Comparison of ENCODE assay signal across 20 cellular contexts in the genomic region with DNA sequence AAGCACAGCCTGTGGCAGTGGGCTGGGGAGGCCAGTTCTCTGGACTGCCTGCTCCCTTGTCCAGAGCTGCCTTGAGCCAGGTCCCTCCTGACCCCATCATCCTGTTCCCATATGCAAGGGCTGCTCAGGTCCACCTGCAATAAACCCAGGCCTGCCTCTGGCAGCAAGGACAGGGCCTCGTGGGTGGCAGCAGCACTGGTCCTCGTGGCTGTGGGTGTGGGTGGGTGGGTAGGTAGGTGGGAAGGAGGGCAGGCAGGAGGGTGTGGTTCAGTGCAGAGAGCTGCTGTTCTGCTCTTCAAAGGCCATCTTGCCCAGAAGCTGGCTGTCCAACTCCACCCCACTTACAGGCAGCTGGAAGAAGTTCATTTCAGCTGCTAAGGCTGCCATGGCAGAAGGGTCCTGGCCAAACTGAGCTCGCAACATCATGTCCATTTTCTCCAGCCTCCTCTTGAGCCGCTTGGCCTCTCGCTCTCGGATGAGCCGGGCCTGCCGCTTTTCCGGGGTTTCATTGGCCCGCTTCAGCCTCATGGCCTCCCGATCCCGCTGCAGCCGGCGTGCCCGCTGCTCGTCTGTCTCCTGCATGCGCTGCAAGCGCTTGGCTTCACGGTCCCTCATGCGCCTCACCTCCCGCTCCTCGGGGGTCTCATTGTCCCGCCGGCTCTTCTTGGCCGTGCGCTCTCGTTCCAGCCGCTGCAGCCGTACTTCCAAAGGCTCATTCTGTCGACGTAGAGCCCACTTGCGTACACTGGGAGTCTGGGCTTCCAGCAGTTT.
"Had no signal": no experiment of that assay in that cellular context is flagged by ENCODE, and none has a peak within 500 bp of the region (broad histone marks: within the 10 kb centered on the region; RNA-seq: fewer than 3 reads in every experiment).

No MANE protein-coding gene starts in this region.

- H3K27ac ChIP-seq: colonic mucosa, foreskin keratinocyte, lower lobe of right lung, neural progenitor cell, SJCRH30, suprapubic skin, upper lobe of right lung had no signal

- H3K27me3 ChIP-seq: cardiac muscle cell, colonic mucosa, foreskin keratinocyte, neural progenitor cell, pancreas, SJCRH30, suprapubic skin, upper lobe of right lung had no signal

- H3K9me3 Mint-ChIP-seq: activated CD4-positive, alpha-beta T cell treated with anti-CD3 and anti-CD28 coated beads, Interleukin-2, amount 10 ng/mL, durations not matched to agents 24 days and 14 days; activated T-helper 2 cell treated with anti-CD3 and anti-CD28 coated beads, Interferon-gamma antibody, Interleukin-2, Interleukin-4, amounts not matched to agents 10 μg/mL and 5 μg/mL and 100 μg/mL, durations not matched to agents 14 hours and 24 hours and 36 hours; immature natural killer cell; neural progenitor cell; stimulated activated naive CD8-positive, alpha-beta T cell treated with anti-CD3 and anti-CD28 coated beads, Interleukin-15, Interleukin-2, amounts not matched to agents 100 ng/mL and 50 ng/mL, for 24 hours had no signal

- H3K4me1 Mint-ChIP-seq: neural progenitor cell had no signal

- H3K4me3 ChIP-seq: cardiac muscle cell, colonic mucosa, lower lobe of right lung, neural progenitor cell, pancreas, SJCRH30, suprapubic skin, upper lobe of right lung had no signal

- H3K27ac Mint-ChIP-seq: activated CD4-positive, alpha-beta T cell treated with anti-CD3 and anti-CD28 coated beads, Interleukin-2, amount 10 ng/mL, durations not matched to agents 24 days and 14 days; activated T-helper 2 cell treated with anti-CD3 and anti-CD28 coated beads, Interferon-gamma antibody, Interleukin-2, Interleukin-4, amounts not matched to agents 10 μg/mL and 5 μg/mL and 100 μg/mL, durations not matched to agents 14 hours and 24 hours and 36 hours; neural progenitor cell; stimulated activated naive CD8-positive, alpha-beta T cell treated with anti-CD3 and anti-CD28 coated beads, Interleukin-15, Interleukin-2, amounts not matched to agents 100 ng/mL and 50 ng/mL, for 24 hours had no signal

- H3K4me3 Mint-ChIP-seq: activated CD4-positive, alpha-beta T cell treated with anti-CD3 and anti-CD28 coated beads, Interleukin-2, amount 10 ng/mL, durations not matched to agents 24 days and 14 days; immature natural killer cell; neural progenitor cell; stimulated activated naive CD8-positive, alpha-beta T cell treated with anti-CD3 and anti-CD28 coated beads, Interleukin-15, Interleukin-2, amounts not matched to agents 100 ng/mL and 50 ng/mL, for 24 hours had no signal

- ATAC-seq: foreskin keratinocyte, lower lobe of right lung, upper lobe of right lung had no signal

- DNase-seq: activated CD4-positive, alpha-beta T cell treated with anti-CD3 and anti-CD28 coated beads, Interleukin-2, amount 10 ng/mL, durations not matched to agents 24 days and 14 days; activated CD4-positive, CD25-positive, alpha-beta regulatory T cell; activated CD8-positive, alpha-beta memory T cell treated with anti-CD3 and anti-CD28 coated beads for 24 hours; activated naive CD4-positive, alpha-beta T cell treated with anti-CD3 and anti-CD28 coated beads, Interleukin-2, amount 50 U/mL, for 16 hours; colonic mucosa; foreskin keratinocyte; head of caudate nucleus; immature natural killer cell; lower lobe of right lung; midbrain; pancreas; retina; SJCRH30; small intestine; upper lobe of right lung had no signal

- H3K9me3 ChIP-seq: colonic mucosa, lower lobe of right lung, pancreas, SJCRH30, suprapubic skin, upper lobe of right lung had no signal

- H3K27me3 Mint-ChIP-seq: activated CD4-positive, alpha-beta T cell treated with anti-CD3 and anti-CD28 coated beads, Interleukin-2, amount 10 ng/mL, durations not matched to agents 24 days and 14 days; stimulated activated naive CD8-positive, alpha-beta T cell treated with anti-CD3 and anti-CD28 coated beads, Interleukin-15, Interleukin-2, amounts not matched to agents 100 ng/mL and 50 ng/mL, for 24 hours had no signal

- H3K36me3 ChIP-seq: neural progenitor cell had no signal

- H3K4me1 ChIP-seq: colonic mucosa, foreskin keratinocyte, neural progenitor cell, SJCRH30 had no signal
